In the genomic region with DNA sequence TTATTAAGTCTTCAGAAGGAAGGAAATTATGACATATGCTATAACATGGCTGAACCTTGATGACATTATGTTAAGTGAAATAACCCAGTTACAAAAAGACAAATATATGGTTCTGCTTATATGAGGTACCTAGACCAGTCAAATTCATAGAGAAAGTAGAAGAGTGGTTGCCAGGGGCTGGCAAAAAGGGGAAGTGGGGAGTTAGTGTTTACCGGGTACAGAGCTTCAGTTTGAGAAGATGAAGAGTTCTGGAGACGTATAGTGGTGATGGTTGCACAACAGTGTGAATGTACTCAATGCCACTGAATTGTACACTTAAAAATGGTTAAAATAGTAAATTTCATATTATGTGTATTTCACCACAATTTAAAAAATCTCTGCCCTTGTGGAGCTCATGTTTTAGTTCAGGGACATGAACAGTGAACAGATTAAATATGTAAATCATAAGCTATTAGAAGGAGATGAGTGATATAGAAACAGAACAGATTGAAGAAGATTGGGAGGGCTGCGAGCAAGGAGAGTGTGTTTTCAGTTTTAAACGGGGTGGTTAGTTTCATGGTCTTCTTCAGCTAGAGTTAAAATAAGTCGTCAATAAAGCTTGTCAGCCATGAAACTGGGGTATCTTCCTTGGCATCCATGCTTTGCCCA, we compare ENCODE assay signal across 10 cellular contexts.
DNase-seq lines count a peak whose midpoint lies in the region; ATAC-seq and TF ChIP-seq lines count a peak whose summit lies in the region.
"Had no signal": no experiment of that assay in that cellular context is flagged by ENCODE, and none has a peak within 500 bp of the region (broad histone marks: within the 10 kb centered on the region; RNA-seq: fewer than 3 reads in every experiment).

No MANE protein-coding gene starts in this region.

- H3F3A ChIP-seq in PC-9 (ENCODE audit: insufficient read depth, low read depth), result peaks cover 13% of the 10 kb centered on the region

- H2AFZ ChIP-seq in PC-9, result no peak overlapping the region

- no peaks in the 10 kb centered on the region for H3K36me3 ChIP-seq in Peyer's patch
- H3K36me3 ChIP-seq in PC-9 (ENCODE audit: low read depth), result no peaks in the 10 kb centered on the region

- CTCF ChIA-PET in PC-9 (lab: Charles Lee), result no interaction called here

- no peaks in the 10 kb centered on the region for H3K79me2 ChIP-seq in PC-9 (ENCODE audit: low read depth)

- H3K9me3 ChIP-seq in Peyer's patch, result no peaks in the 10 kb centered on the region
- no peaks in the 10 kb centered on the region for H3K9me3 ChIP-seq in PC-9 (ENCODE audit: insufficient read depth, low read depth)

- H4K20me1 ChIP-seq in PC-9 (ENCODE audit: insufficient read depth), result no peaks in the 10 kb centered on the region

- no peak for TF ChIP-seq POLR2A in Peyer's patch (IDR thresholded peaks at IDR 0.05)

- intact Hi-C loops in PC-9 (cut with micrococcal nuclease; ENCODE audit: unreplicated experiment), result no loop called here

- H3K4me3 ChIP-seq in Peyer's patch (no peak overlapping the region), PC-9 (no peak overlapping the region)

- H3K4me1 ChIP-seq in Peyer's patch, result peaks cover 0 to 12% (median 0%) of the 10 kb centered on the region in 4 donors
- H3K4me1 ChIP-seq in PC-9 (replicated peaks; ENCODE audit: insufficient read depth), result peaks cover 18% of the 10 kb centered on the region

- peak; percentile 72 for ATAC-seq in GM21367 (IDR thresholded peaks at IDR 0.05; ENCODE audit: unreplicated experiment)
- peak; percentile 52 for ATAC-seq in HG03139 (IDR thresholded peaks at IDR 0.05; ENCODE audit: unreplicated experiment)

- DNase-seq in GDM1 (lab: John Stamatoyannopoulos, UW), result peak; percentile 4
- peak in 2 of 3 donors; percentile 56 for DNase-seq in Peyer's patch
- DNase-seq in PC-9, result no peak
- no peak for DNase-seq in AG08396 (ENCODE audit: low spot score)
- no peak for DNase-seq in mucosa of gallbladder (ENCODE audit: low spot score)
- no peak for DNase-seq in H4 (ENCODE audit: low spot score)
- DNase-seq: activated CD8-positive, alpha-beta memory T cell treated with anti-CD3 and anti-CD28 coated beads for 24 hours; Right ventricle myocardium superior had no signal

- peak overlapping the region in 1 of 4 donors; percentile 17 for H3K27ac ChIP-seq in Peyer's patch
- H3K27ac ChIP-seq in PC-9, result no peak overlapping the region

- H3K27me3 ChIP-seq in Peyer's patch (no peaks in the 10 kb centered on the region), PC-9 (ENCODE audit: insufficient read depth, low read depth) (no peaks in the 10 kb centered on the region)

- POLR2A ChIA-PET in PC-9 (lab: Charles Lee; ENCODE audit: unreplicated experiment), result no interaction called here

- no peaks in the 10 kb centered on the region for H3K9me2 ChIP-seq in PC-9 (ENCODE audit: insufficient read depth)

- no TSS peak for BruUV-seq in PC-9 (replicated peaks; lab: Mats Ljungman, UMichigan)

- no peak overlapping the region for H3K4me2 ChIP-seq in PC-9

- TF ChIP-seq CTCF in Peyer's patch (IDR thresholded peaks at IDR 0.05) (no peak), PC-9 (conservative IDR thresholded peaks at IDR 0.05) (no peak)

Comparison
In these comparisons a context has a peak if more than half of its experiments do, and no peak if none do; other contexts are left out.
1. DNase-seq: peak in GDM1 (single experiment) and Peyer's patch (2 of 3); none in PC-9 (0 of 2), AG08396 (single experiment), mucosa of gallbladder (single experiment) and H4 (single experiment).